In genomic region chr15:74322558-74323180, GRCh38 we compare ENCODE assay signal across 8 cellular contexts. TPM values are rescaled to one million over a fixed set of nuclear protein-coding genes. Genes with fewer than 3 reads are reported as not detected.
DNase-seq lines count a peak whose midpoint lies in the region; ATAC-seq and TF ChIP-seq lines count a peak whose summit lies in the region.

No MANE protein-coding gene starts in this region.

- no peak overlapping the region for H3K4me3 Mint-ChIP-seq in naive thymus-derived CD8-positive, alpha-beta T cell
- H3K4me3 Mint-ChIP-seq in stimulated activated naive CD8-positive, alpha-beta T cell treated with anti-CD3 and anti-CD28 coated beads, Interleukin-15, amount 100 ng/mL, for 72 hours: no peak overlapping the region

- peaks cover 13 to 36% (median 30%) of the 10 kb centered on the region in 4 donors for H3K4me1 Mint-ChIP-seq in naive thymus-derived CD8-positive, alpha-beta T cell
- peaks cover 34% of the 10 kb centered on the region for H3K4me1 Mint-ChIP-seq in stimulated activated naive CD8-positive, alpha-beta T cell treated with anti-CD3 and anti-CD28 coated beads, Interleukin-15, amount 100 ng/mL, for 72 hours

- H3K36me3 ChIP-seq in HEK293 (ENCODE audit: control insufficient read depth in 2 of 2, insufficient read depth in 1 of 2, low read length in 2 of 2) (no peaks in the 10 kb centered on the region), OCI-LY7 (ENCODE audit: insufficient read depth, low read length) (no peaks in the 10 kb centered on the region)

- no peaks in the 10 kb centered on the region for H3K9me3 ChIP-seq in HEK293 (ENCODE audit: control insufficient read depth, insufficient read depth, low read depth, low read length)
- no peaks in the 10 kb centered on the region for H3K9me3 ChIP-seq in OCI-LY7 (ENCODE audit: low read length)

- POLR2A ChIA-PET in HEK293 (lab: Yijun Ruan, JAX): interaction anchor here (0.8 to 1.0 kb wide), 2 partner anchors 195 to 268 kb away, joined by 3 to 4 read pairs; no protein-coding TSS in a partner anchor
- POLR2A ChIA-PET in OCI-LY7 (lab: Charles Lee): no interaction called here
- POLR2A ChIA-PET in naive thymus-derived CD8-positive, alpha-beta T cell (lab: Charles Lee): interaction anchor here (1.0 to 1.1 kb wide), 2 partner anchors 8 to 194 kb away, joined by 3 read pairs; no protein-coding TSS in a partner anchor

- CTCF ChIA-PET in HEK293 (lab: Yijun Ruan, JAX): interaction anchor here (0.5 to 16.8 kb wide), 59 partner anchors 9 to 449 kb away, joined by 3 to 301 read pairs (median 4); partner anchors contain the start of genes ISLR2, STRA6 and UBL7
- CTCF ChIA-PET in OCI-LY7 (lab: Charles Lee; ENCODE audit: unreplicated experiment): interaction anchor here (1.5 kb wide), 1 partner anchor 15 kb away, joined by 4 read pairs; no protein-coding TSS in a partner anchor

- no peaks in the 10 kb centered on the region for H4K20me1 ChIP-seq in OCI-LY7 (ENCODE audit: insufficient read depth, low read length)

- H3K4me1 ChIP-seq in HEK293 (ENCODE audit: control insufficient read depth, insufficient read depth, low read length) (peaks cover 5% of the 10 kb centered on the region), OCI-LY7 (ENCODE audit: insufficient read depth, low read length, poor library complexity, severe bottlenecking) (no peaks in the 10 kb centered on the region)

- intact Hi-C loops in OCI-LY7 (cut with micrococcal nuclease; ENCODE audit: unreplicated experiment): loop anchor here (1.0 to 5.0 kb wide), 2 partner anchors 195 to 350 kb away; no protein-coding TSS in a partner anchor

- no peaks in the 10 kb centered on the region for H3K79me2 ChIP-seq in OCI-LY7 (ENCODE audit: insufficient read depth, low read depth, low read length)

- no peaks in the 10 kb centered on the region for H3K9me2 ChIP-seq in OCI-LY7 (ENCODE audit: insufficient read depth, low read length)

- TF ChIP-seq CTCF in HEK293 (tag by site-specific recombination; IDR thresholded peaks at IDR 0.05) (peak; percentile 96), OCI-LY7 (conservative IDR thresholded peaks at IDR 0.05; ENCODE audit: low read length) (peak; percentile 91)

- H3K27me3 Mint-ChIP-seq in naive thymus-derived CD8-positive, alpha-beta T cell: peaks cover 0 to 7% (median 0%) of the 10 kb centered on the region in 5 donors
- peaks cover 5% of the 10 kb centered on the region for H3K27me3 Mint-ChIP-seq in stimulated activated naive CD8-positive, alpha-beta T cell treated with anti-CD3 and anti-CD28 coated beads, Interleukin-15, amount 100 ng/mL, for 72 hours

- BruUV-seq in OCI-LY7 (replicated peaks; lab: Mats Ljungman, UMichigan): no TSS peak

- no peak overlapping the region for H3K4me3 ChIP-seq in HEK293 (ENCODE audit: low read depth, low read length)
- no peak overlapping the region for H3K4me3 ChIP-seq in OCI-LY7 (ENCODE audit: low read depth, low read length, poor library complexity, severe bottlenecking)

- peak overlapping the region in 2 of 10 donors; percentile 6 to 68 for H3K27ac Mint-ChIP-seq in naive thymus-derived CD8-positive, alpha-beta T cell
- H3K27ac Mint-ChIP-seq in stimulated activated naive CD8-positive, alpha-beta T cell treated with anti-CD3 and anti-CD28 coated beads, Interleukin-15, amount 100 ng/mL, for 72 hours: no peak overlapping the region

- H2AFZ ChIP-seq in OCI-LY7 (ENCODE audit: low read length): no peak overlapping the region

- no peaks in the 10 kb centered on the region for H3K36me3 Mint-ChIP-seq in naive thymus-derived CD8-positive, alpha-beta T cell

- ATAC-seq in naive thymus-derived CD8-positive, alpha-beta T cell: peak; percentile 78 to 84
- ATAC-seq in stimulated activated naive CD8-positive, alpha-beta T cell treated with anti-CD3 and anti-CD28 coated beads, Interleukin-15, amount 100 ng/mL, for 72 hours: peak; percentile 85
- no peak for ATAC-seq in GM21576 (IDR thresholded peaks at IDR 0.05; ENCODE audit: unreplicated experiment)

- H3K27ac ChIP-seq in HEK293 (ENCODE audit: extremely low read depth, low read depth, low read length) (no peak overlapping the region), OCI-LY7 (ENCODE audit: low read depth, low read length, poor library complexity, severe bottlenecking) (no peak overlapping the region)

- no peak for TF ChIP-seq POLR2A in erythroblast (IDR thresholded peaks at IDR 0.05; ENCODE audit: low read length)

- H3K4me2 ChIP-seq in OCI-LY7 (ENCODE audit: low read length): no peak overlapping the region

- DNase-seq in CD1c-positive myeloid dendritic cell (ENCODE audit: extremely low spot score): peak; percentile 55
- peak; percentile 66 for DNase-seq in OCI-LY7 (ENCODE audit: low spot score)
- DNase-seq in activated T-cell treated with anti-CD3 and anti-CD28 coated beads for 24 hours (ENCODE audit: low read depth): peak; percentile 31
- DNase-seq in erythroblast (lab: John Stamatoyannopoulos, UW): peak; percentile 53 to 74
- DNase-seq in naive thymus-derived CD8-positive, alpha-beta T cell: peak; percentile 44 to 83 (median 62)
- peak; percentile 63 to 75 for DNase-seq in stimulated activated naive CD8-positive, alpha-beta T cell treated with anti-CD3 and anti-CD28 coated beads, Interleukin-15, amount 100 ng/mL, for 72 hours

- no peaks in the 10 kb centered on the region for H3K9me3 Mint-ChIP-seq in naive thymus-derived CD8-positive, alpha-beta T cell
- H3K9me3 Mint-ChIP-seq in stimulated activated naive CD8-positive, alpha-beta T cell treated with anti-CD3 and anti-CD28 coated beads, Interleukin-15, amount 100 ng/mL, for 72 hours: no peaks in the 10 kb centered on the region

TF ChIP-seq in HEK293, 187 proteins besides CTCF, POLR2A, EP300 and RAD21 (continues in another document):
- no peak for TF ChIP-seq ZNF416 (tag by site-specific recombination; IDR thresholded peaks at IDR 0.05)
- no peak for TF ChIP-seq ZNF610 (tag by site-specific recombination; IDR thresholded peaks at IDR 0.05; ENCODE audit: borderline replicate concordance)
- no peak for TF ChIP-seq ZNF558 (tag by site-specific recombination; IDR thresholded peaks at IDR 0.05)
- TF ChIP-seq ZNF362 (tag by site-specific recombination; IDR thresholded peaks at IDR 0.05): no peak
- TF ChIP-seq ZNF768 (tag by site-specific recombination; IDR thresholded peaks at IDR 0.05): no peak
- TF ChIP-seq ZNF654 (tag by site-specific recombination; IDR thresholded peaks at IDR 0.05; ENCODE audit: low read depth): peak; percentile 97
- no peak for TF ChIP-seq TRIM28 (IDR thresholded peaks at IDR 0.05; ENCODE audit: borderline replicate concordance, low read length)
- no peak for TF ChIP-seq ZNF350 (tag by site-specific recombination; IDR thresholded peaks at IDR 0.05)
- no peak for TF ChIP-seq ZNF623 (tag by site-specific recombination; IDR thresholded peaks at IDR 0.05)
- TF ChIP-seq ZSCAN30 (tag by site-specific recombination; IDR thresholded peaks at IDR 0.05): no peak; the same call in 1 of the 2 replicates
- TF ChIP-seq ATF2 (tag by site-specific recombination; IDR thresholded peaks at IDR 0.05; ENCODE audit: low read depth): no peak
- TF ChIP-seq INSM2 (tag by site-specific recombination; IDR thresholded peaks at IDR 0.05): no peak
- TF ChIP-seq OVOL3 (tag by site-specific recombination; IDR thresholded peaks at IDR 0.05): no peak
- TF ChIP-seq ZSCAN23 (tag by site-specific recombination; IDR thresholded peaks at IDR 0.05): no peak
- TF ChIP-seq ZNF391 (tag by site-specific recombination; IDR thresholded peaks at IDR 0.05; ENCODE audit: borderline replicate concordance, low read depth): no peak; the same call in 1 of the 2 replicates
- TF ChIP-seq ZBTB7A (tag by site-specific recombination; IDR thresholded peaks at IDR 0.05; ENCODE audit: low read depth): no peak
- TF ChIP-seq ZBTB8A (tag by site-specific recombination; IDR thresholded peaks at IDR 0.05): no peak
- no peak for TF ChIP-seq ZNF354C (tag by site-specific recombination; IDR thresholded peaks at IDR 0.05; ENCODE audit: borderline replicate concordance, low read depth)
- TF ChIP-seq KLF1 (tag by site-specific recombination; IDR thresholded peaks at IDR 0.05): no peak
- TF ChIP-seq ZNF664 (tag by site-specific recombination; IDR thresholded peaks at IDR 0.05): no peak
- no peak for TF ChIP-seq FEZF1 (tag by site-specific recombination; IDR thresholded peaks at IDR 0.05)

RNA-seq across cellular contexts. Expression of gene CYP11A1, which starts 44.8 kb away (rescaled TPM):
- not detected in 2 replicates for total RNA-seq in OCI-LY7 (2014; rRNA removed; shearing (Covaris generic))
- total RNA-seq in OCI-LY7 (2022): not detected in 2 replicates
- total RNA-seq in naive thymus-derived CD8-positive, alpha-beta T cell: not detected
- not detected for polyA plus RNA-seq in naive thymus-derived CD8-positive, alpha-beta T cell
